In the genomic region with DNA sequence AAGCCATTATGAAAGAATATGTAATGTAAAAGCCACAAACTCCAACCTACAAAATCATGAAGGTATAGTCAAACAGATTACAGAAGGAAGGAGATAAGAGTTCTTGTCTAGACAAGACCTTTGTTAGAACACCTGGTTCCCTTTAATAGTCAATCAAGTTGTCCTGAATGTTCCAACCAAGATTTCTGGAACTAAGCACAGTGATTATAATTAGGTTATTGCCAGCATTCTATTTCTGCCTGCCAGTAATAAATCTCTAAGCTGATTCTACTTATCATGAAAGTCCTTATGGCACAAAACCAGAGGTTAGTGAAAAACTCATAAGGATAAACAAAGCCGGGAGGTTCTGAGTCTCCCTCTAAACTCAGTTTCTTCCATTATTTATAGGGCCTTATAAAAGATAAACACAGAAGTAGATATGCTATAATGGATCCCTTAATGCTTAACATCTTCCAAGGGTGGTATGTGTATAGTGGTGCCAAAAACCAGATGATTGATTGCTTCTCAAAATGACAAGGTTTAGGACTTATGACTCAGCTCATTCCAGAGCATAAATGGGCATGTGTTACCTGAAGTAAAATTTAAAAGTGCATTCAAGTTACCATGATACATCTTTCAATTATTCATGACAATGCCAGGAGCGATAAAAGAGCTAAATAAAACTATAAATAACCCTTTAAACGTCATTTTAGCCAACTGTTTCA, we compare ENCODE assay signal across 21 cellular contexts.
A peak's percentile ranks its signal among the peaks of the same experiment; 100 is the strongest.
DNase-seq lines count a peak whose midpoint lies in the region; ATAC-seq, FAIRE-seq and TF ChIP-seq lines count a peak whose summit lies in the region.
"Had no signal": no experiment of that assay in that cellular context is flagged by ENCODE, and none has a peak within 500 bp of the region (broad histone marks: within the 10 kb centered on the region; RNA-seq: fewer than 3 reads in every experiment).

No MANE protein-coding gene starts in this region.

- H3K27ac Mint-ChIP-seq in astrocyte (ENCODE audit: unreplicated experiment) = no peak overlapping the region
- H3K27ac Mint-ChIP-seq in stimulated activated memory B cell treated with anti-CD40 and anti-IgM and Interleukin-4, amounts not matched to agents 10 μg/mL and 1 μg/mL and 100 μg/mL, for 72 hours = no peak overlapping the region
- H3K27ac Mint-ChIP-seq: activated naive CD4-positive, alpha-beta T cell treated with anti-CD3 and anti-CD28 coated beads, Interleukin-2, amount 50 U/mL, for 24 hours; stimulated activated naive B cell treated with anti-CD40 and anti-IgM and Interleukin-4, amounts not matched to agents 10 μg/mL and 1 μg/mL and 100 μg/mL, for 72 hours had no signal

- FAIRE-seq in astrocyte (lab: Jason Lieb, UNC) = no peak

- no peaks in the 10 kb centered on the region for H3K9me3 Mint-ChIP-seq in astrocyte (ENCODE audit: unreplicated experiment)
- no peaks in the 10 kb centered on the region for H3K9me3 Mint-ChIP-seq in stimulated activated memory B cell treated with anti-CD40 and anti-IgM and Interleukin-4, amounts not matched to agents 10 μg/mL and 1 μg/mL and 100 μg/mL, for 72 hours
- H3K9me3 Mint-ChIP-seq: activated naive CD4-positive, alpha-beta T cell treated with anti-CD3 and anti-CD28 coated beads, Interleukin-2, amount 50 U/mL, for 24 hours; stimulated activated naive B cell treated with anti-CD40 and anti-IgM and Interleukin-4, amounts not matched to agents 10 μg/mL and 1 μg/mL and 100 μg/mL, for 72 hours had no signal

- 32 to 34% methylated on average over 3 of the region's 3 CpGs for WGBS in heart right ventricle, 2 donors
- WGBS in esophagus squamous epithelium, 2 donors = 11 to 16% methylated on average over 3 of the region's 3 CpGs

- peak in 5 of 8 donors; percentile 37 to 71 (median 69) for ATAC-seq in heart right ventricle
- peak; percentile 67 to 73 for ATAC-seq in gastrocnemius medialis
- no peak for ATAC-seq in HG02610 (IDR thresholded peaks at IDR 0.05; ENCODE audit: unreplicated experiment)
- no peak for ATAC-seq in HG03025 (IDR thresholded peaks at IDR 0.05; ENCODE audit: low FRiP score, unreplicated experiment)
- ATAC-seq in stimulated activated memory B cell treated with anti-CD40 and anti-IgM and Interleukin-4, amounts not matched to agents 10 μg/mL and 1 μg/mL and 100 μg/mL, for 72 hours = no peak
- ATAC-seq: left lung; stimulated activated naive B cell treated with anti-CD40 and anti-IgM and Interleukin-4, amounts not matched to agents 10 μg/mL and 1 μg/mL and 100 μg/mL, for 72 hours had no signal

- H3K4me1 ChIP-seq in astrocyte (ENCODE audit: insufficient read depth, low read length) (no peaks in the 10 kb centered on the region), heart right ventricle (peaks cover 0 to 49% (median 27%) of the 10 kb centered on the region in 9 donors), gastrocnemius medialis (peaks cover 13 to 45% of the 10 kb centered on the region in 2 donors), esophagus squamous epithelium (peaks cover 0 to 35% (median 0%) of the 10 kb centered on the region in 3 donors)
- H3K4me1 ChIP-seq: parathyroid adenoma had no signal

- no peaks in the 10 kb centered on the region for H3K4me1 Mint-ChIP-seq in astrocyte (ENCODE audit: low read depth, unreplicated experiment)
- no peaks in the 10 kb centered on the region for H3K4me1 Mint-ChIP-seq in stimulated activated memory B cell treated with anti-CD40 and anti-IgM and Interleukin-4, amounts not matched to agents 10 μg/mL and 1 μg/mL and 100 μg/mL, for 72 hours
- H3K4me1 Mint-ChIP-seq: activated naive CD4-positive, alpha-beta T cell treated with anti-CD3 and anti-CD28 coated beads, Interleukin-2, amount 50 U/mL, for 24 hours; stimulated activated naive B cell treated with anti-CD40 and anti-IgM and Interleukin-4, amounts not matched to agents 10 μg/mL and 1 μg/mL and 100 μg/mL, for 72 hours had no signal

- no peak overlapping the region for H3K9ac ChIP-seq in astrocyte (ENCODE audit: low read length)
- H3K9ac ChIP-seq: GM23248, KMS-11, parathyroid adenoma had no signal

- CTCF ChIA-PET in HEK293T (lab: Yijun Ruan, JAX) = no interaction called here

- DNase-seq in HEK293T (ENCODE audit: extremely low spot score) (no peak), astrocyte (ENCODE audit: low read depth) (peak; percentile 40), heart right ventricle (no peak), gastrocnemius medialis (no peak), esophagus squamous epithelium (lab: John Stamatoyannopoulos, UW) (no peak)
- DNase-seq: activated T-cell treated with anti-CD3 and anti-CD28 coated beads for 4 hours; brain microvascular endothelial cell; GF-D8; GM23248; left lung; NCI-H1105; NCI-H2107; NCI-H69; stimulated activated naive B cell treated with anti-CD40 and anti-IgM and Interleukin-4, amounts not matched to agents 10 μg/mL and 1 μg/mL and 100 μg/mL, for 72 hours; transverse colon had no signal

- H3K27ac ChIP-seq in astrocyte (ENCODE audit: low read depth, low read length) (no peak overlapping the region), heart right ventricle (peak overlapping the region in 5 of 10 donors; percentile 0 to 49 (median 35)), gastrocnemius medialis (peak overlapping the region; percentile 36 to 80 (median 57)), esophagus squamous epithelium (peak overlapping the region in 1 of 4 donors; percentile 19)
- H3K27ac ChIP-seq: brain microvascular endothelial cell, GM23248, KMS-11, left lung, parathyroid adenoma, transverse colon had no signal

- H2AFZ ChIP-seq in astrocyte (ENCODE audit: low read depth, low read length) = no peak overlapping the region
- H2AFZ ChIP-seq: GM23248, parathyroid adenoma had no signal

- no peaks in the 10 kb centered on the region for H3K27me3 ChIP-seq in astrocyte (ENCODE audit: insufficient read depth, low read length)
- no peaks in the 10 kb centered on the region for H3K27me3 ChIP-seq in heart right ventricle
- H3K27me3 ChIP-seq in gastrocnemius medialis = no peaks in the 10 kb centered on the region
- no peaks in the 10 kb centered on the region for H3K27me3 ChIP-seq in esophagus squamous epithelium
- H3K27me3 ChIP-seq: brain microvascular endothelial cell, left lung, transverse colon had no signal

- H3K27me3 Mint-ChIP-seq in astrocyte (ENCODE audit: low read depth, unreplicated experiment) = no peaks in the 10 kb centered on the region
- H3K27me3 Mint-ChIP-seq in stimulated activated memory B cell treated with anti-CD40 and anti-IgM and Interleukin-4, amounts not matched to agents 10 μg/mL and 1 μg/mL and 100 μg/mL, for 72 hours = no peaks in the 10 kb centered on the region
- H3K27me3 Mint-ChIP-seq: activated naive CD4-positive, alpha-beta T cell treated with anti-CD3 and anti-CD28 coated beads, Interleukin-2, amount 50 U/mL, for 24 hours; stimulated activated naive B cell treated with anti-CD40 and anti-IgM and Interleukin-4, amounts not matched to agents 10 μg/mL and 1 μg/mL and 100 μg/mL, for 72 hours had no signal

- in situ Hi-C loops in gastrocnemius medialis (cut with MboI; ENCODE audit: low sequenced_read_pairs in 4 of 4) = no loop called here

- intact Hi-C loops in heart right ventricle (cut with DNase I) (no loop called here), gastrocnemius medialis (cut with DNase I; ENCODE audit: low total_unique reads) (no loop called here), esophagus squamous epithelium (cut with DNase I) (no loop called here)

- no peak for TF ChIP-seq CTCF in astrocyte (IDR thresholded peaks at IDR 0.05; ENCODE audit: insufficient read depth, low read depth, low read length)
- no peak for TF ChIP-seq CTCF in heart right ventricle (IDR thresholded peaks at IDR 0.05)
- TF ChIP-seq CTCF in gastrocnemius medialis (IDR thresholded peaks at IDR 0.05 in 4 of 5, conservative IDR thresholded peaks at IDR 0.05 in 1 of 5) = no peak
- TF ChIP-seq CTCF in esophagus squamous epithelium (IDR thresholded peaks at IDR 0.05) = no peak

- H3K36me3 ChIP-seq in astrocyte (ENCODE audit: insufficient read depth, low read length) (no peaks in the 10 kb centered on the region), heart right ventricle (no peaks in the 10 kb centered on the region), gastrocnemius medialis (no peaks in the 10 kb centered on the region), esophagus squamous epithelium (no peaks in the 10 kb centered on the region)
- H3K36me3 ChIP-seq: brain microvascular endothelial cell, left lung, transverse colon had no signal

- POLR2A ChIA-PET in HEK293T (lab: Yijun Ruan, JAX) = interaction anchor here (0.6 kb wide), 1 partner anchor 406 kb away, joined by 5 read pairs; no protein-coding TSS in a partner anchor

- no peak overlapping the region for H3K4me3 Mint-ChIP-seq in astrocyte (ENCODE audit: unreplicated experiment)
- H3K4me3 Mint-ChIP-seq in stimulated activated memory B cell treated with anti-CD40 and anti-IgM and Interleukin-4, amounts not matched to agents 10 μg/mL and 1 μg/mL and 100 μg/mL, for 72 hours = no peak overlapping the region
- H3K4me3 Mint-ChIP-seq: activated naive CD4-positive, alpha-beta T cell treated with anti-CD3 and anti-CD28 coated beads, Interleukin-2, amount 50 U/mL, for 24 hours; stimulated activated naive B cell treated with anti-CD40 and anti-IgM and Interleukin-4, amounts not matched to agents 10 μg/mL and 1 μg/mL and 100 μg/mL, for 72 hours had no signal

- TF ChIP-seq POLR2A in gastrocnemius medialis (IDR thresholded peaks at IDR 0.05) (no peak), esophagus squamous epithelium (IDR thresholded peaks at IDR 0.05) (no peak)

- H3K79me2 ChIP-seq in astrocyte (ENCODE audit: insufficient read depth, low read length) = no peaks in the 10 kb centered on the region

- no peak overlapping the region for H3K4me3 ChIP-seq in astrocyte (ENCODE audit: insufficient read depth, low read depth, low read length)
- H3K4me3 ChIP-seq in heart right ventricle = no peak overlapping the region
- H3K4me3 ChIP-seq in gastrocnemius medialis = peak overlapping the region in 3 of 4 donors; percentile 0 to 10 (median 6)
- no peak overlapping the region for H3K4me3 ChIP-seq in esophagus squamous epithelium
- H3K4me3 ChIP-seq: GM23248, left lung, transverse colon had no signal

- no peaks in the 10 kb centered on the region for H4K20me1 ChIP-seq in astrocyte (ENCODE audit: insufficient read depth, low read length)

- H3K9me3 ChIP-seq in astrocyte (ENCODE audit: insufficient read depth, low read depth, low read length) = no peaks in the 10 kb centered on the region
- H3K9me3 ChIP-seq in heart right ventricle = no peaks in the 10 kb centered on the region
- H3K9me3 ChIP-seq in gastrocnemius medialis = no peaks in the 10 kb centered on the region
- H3K9me3 ChIP-seq in esophagus squamous epithelium = no peaks in the 10 kb centered on the region
- H3K9me3 ChIP-seq: left lung, transverse colon had no signal

- no peak overlapping the region for H3K4me2 ChIP-seq in astrocyte (ENCODE audit: low read length)
- H3K4me2 ChIP-seq: KMS-11 had no signal

- H3K36me3 Mint-ChIP-seq in astrocyte (ENCODE audit: low read depth, unreplicated experiment) = no peaks in the 10 kb centered on the region
- H3K36me3 Mint-ChIP-seq in stimulated activated memory B cell treated with anti-CD40 and anti-IgM and Interleukin-4, amounts not matched to agents 10 μg/mL and 1 μg/mL and 100 μg/mL, for 72 hours = no peaks in the 10 kb centered on the region
- H3K36me3 Mint-ChIP-seq: activated naive CD4-positive, alpha-beta T cell treated with anti-CD3 and anti-CD28 coated beads, Interleukin-2, amount 50 U/mL, for 24 hours; stimulated activated naive B cell treated with anti-CD40 and anti-IgM and Interleukin-4, amounts not matched to agents 10 μg/mL and 1 μg/mL and 100 μg/mL, for 72 hours had no signal

Comparison
In these comparisons a context has a peak if more than half of its experiments do, and no peak if none do; other contexts are left out.
1. H3K4me3 ChIP-seq: peak in gastrocnemius medialis (3 of 4); none in astrocyte (single experiment), heart right ventricle (0 of 10) and esophagus squamous epithelium (0 of 4).
2. ATAC-seq: peak in heart right ventricle (5 of 8) and gastrocnemius medialis (2 of 2); none in HG02610 (single experiment), HG03025 (single experiment) and stimulated activated memory B cell treated with anti-CD40 and anti-IgM and Interleukin-4, amounts not matched to agents 10 μg/mL and 1 μg/mL and 100 μg/mL, for 72 hours (single experiment).